22 cellular contexts compared by ENCODE assay signal in the genomic region with DNA sequence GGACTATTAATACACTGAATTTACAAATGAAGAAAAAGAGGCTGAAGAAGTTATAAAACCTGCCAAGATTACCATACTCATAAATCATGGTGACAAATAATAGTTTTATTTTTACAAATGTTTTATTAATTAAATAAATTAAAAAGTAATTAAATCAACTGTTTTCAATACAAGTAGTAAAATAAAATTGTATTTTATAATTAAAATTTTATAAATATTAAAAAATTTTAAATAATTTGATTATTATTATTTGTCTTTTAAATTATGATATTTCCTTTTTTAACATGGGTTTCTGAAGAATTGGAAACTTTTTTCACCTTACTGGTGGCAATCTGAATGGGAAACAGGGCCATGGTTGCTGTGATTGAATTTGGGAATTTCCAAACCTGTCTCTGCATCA.
DNase-seq lines count a peak whose midpoint lies in the region; ATAC-seq, FAIRE-seq and TF ChIP-seq lines count a peak whose summit lies in the region.
"Had no signal": no experiment of that assay in that cellular context is flagged by ENCODE, and none has a peak within 500 bp of the region (broad histone marks: within the 10 kb centered on the region; RNA-seq: fewer than 3 reads in every experiment).

No MANE protein-coding gene starts in this region.

- H3K27me3 Mint-ChIP-seq in activated CD4-positive, alpha-beta T cell treated with anti-CD3 and anti-CD28 coated beads for 36 hours = peaks cover 5% of the 10 kb centered on the region

- no peaks in the 10 kb centered on the region for H3K9me3 ChIP-seq in kidney (ENCODE audit: control insufficient read depth in 1 of 2, low read length in 2 of 2)
- H3K9me3 ChIP-seq: BLaER1, Caco-2 had no signal

- peak; percentile 84 for FAIRE-seq in RCC 7860 (lab: Jason Lieb, UNC)
- peak; percentile 91 for FAIRE-seq in colon (lab: Jason Lieb, UNC)
- peak; percentile 97 for FAIRE-seq in kidney (lab: Jason Lieb, UNC)
- FAIRE-seq: GM12878, GM19239, H1 had no signal

- DNase-seq in RCC 7860 (ENCODE audit: low spot score) (no peak), kidney (no peak), NCI-H187 treated with DMSO at 0.1 percent for 48 hours (lab: John Stamatoyannopoulos, UW) (no peak), amniotic stem cell (lab: John Stamatoyannopoulos, UW) (no peak), occipital lobe (lab: John Stamatoyannopoulos, UW) (no peak)
- DNase-seq in activated CD4-positive, alpha-beta T cell treated with anti-CD3 and anti-CD28 coated beads for 36 hours = no peak
- DNase-seq: Caco-2; CD4-positive, CD25-positive, alpha-beta regulatory T cell; CD8-positive, alpha-beta T cell; DMS153; DND-41; GDM1; GM23248; H7 had no signal

- no peak overlapping the region for H3K27ac ChIP-seq in kidney (ENCODE audit: low read depth in 2 of 2, low read length in 2 of 2)
- H3K27ac ChIP-seq: BLaER1, C4-2B, GM23248 had no signal

- ATAC-seq in activated CD4-positive, alpha-beta T cell treated with anti-CD3 and anti-CD28 coated beads for 36 hours = no peak
- ATAC-seq: CD8-positive, alpha-beta T cell; GM12878; HCT116 had no signal

- no peak for TF ChIP-seq CTCF in kidney (IDR thresholded peaks at IDR 0.05; ENCODE audit: borderline replicate concordance, extremely low read depth, insufficient read depth)

- no peak overlapping the region for H3K27ac Mint-ChIP-seq in activated CD4-positive, alpha-beta T cell treated with anti-CD3 and anti-CD28 coated beads for 36 hours
- H3K27ac Mint-ChIP-seq: B cell; CD4-positive, CD25-positive, alpha-beta regulatory T cell; CD8-positive, alpha-beta T cell had no signal

- H3K4me1 Mint-ChIP-seq in activated CD4-positive, alpha-beta T cell treated with anti-CD3 and anti-CD28 coated beads for 36 hours = no peaks in the 10 kb centered on the region
- H3K4me1 Mint-ChIP-seq: B cell; CD4-positive, CD25-positive, alpha-beta regulatory T cell had no signal

- H3K9ac ChIP-seq in kidney (ENCODE audit: low read length in 2 of 2) = no peak overlapping the region
- H3K9ac ChIP-seq: BLaER1, GM23248 had no signal

- no peaks in the 10 kb centered on the region for H3K9me3 Mint-ChIP-seq in activated CD4-positive, alpha-beta T cell treated with anti-CD3 and anti-CD28 coated beads for 36 hours (ENCODE audit: low read depth)
- H3K9me3 Mint-ChIP-seq: CD8-positive, alpha-beta T cell had no signal

- no peaks in the 10 kb centered on the region for H3K36me3 Mint-ChIP-seq in activated CD4-positive, alpha-beta T cell treated with anti-CD3 and anti-CD28 coated beads for 36 hours (ENCODE audit: low read depth)
- H3K36me3 Mint-ChIP-seq: CD4-positive, CD25-positive, alpha-beta regulatory T cell; CD8-positive, alpha-beta T cell had no signal

- intact Hi-C loops in kidney (cut with DNase I) = no loop called here
- intact Hi-C loops in activated CD4-positive, alpha-beta T cell treated with anti-CD3 and anti-CD28 coated beads for 36 hours (cut with DNase I, micrococcal nuclease) = no loop called here

- CTCF ChIA-PET in activated CD4-positive, alpha-beta T cell treated with anti-CD3 and anti-CD28 coated beads for 36 hours (lab: Charles Lee) = no interaction called here

- no peaks in the 10 kb centered on the region for H3K36me3 ChIP-seq in kidney (ENCODE audit: control insufficient read depth in 1 of 2, insufficient read depth in 2 of 2, low read length in 2 of 2)
- H3K36me3 ChIP-seq: BLaER1 had no signal

- no peaks in the 10 kb centered on the region for H3K4me1 ChIP-seq in kidney (ENCODE audit: control insufficient read depth in 1 of 2, insufficient read depth in 1 of 2, low read depth in 1 of 2, low read length in 2 of 2)
- H3K4me1 ChIP-seq: Caco-2 had no signal

- H3K4me3 Mint-ChIP-seq in activated CD4-positive, alpha-beta T cell treated with anti-CD3 and anti-CD28 coated beads for 36 hours = no peak overlapping the region
- H3K4me3 Mint-ChIP-seq: B cell; CD4-positive, CD25-positive, alpha-beta regulatory T cell; CD8-positive, alpha-beta T cell had no signal

- no peak overlapping the region for H3K4me3 ChIP-seq in kidney (ENCODE audit: low read length in 2 of 2)
- H3K4me3 ChIP-seq: BLaER1, GM12878, GM23248 had no signal

- POLR2A ChIA-PET in activated CD4-positive, alpha-beta T cell treated with anti-CD3 and anti-CD28 coated beads for 36 hours (lab: Charles Lee) = no interaction called here
